In the genomic region with DNA sequence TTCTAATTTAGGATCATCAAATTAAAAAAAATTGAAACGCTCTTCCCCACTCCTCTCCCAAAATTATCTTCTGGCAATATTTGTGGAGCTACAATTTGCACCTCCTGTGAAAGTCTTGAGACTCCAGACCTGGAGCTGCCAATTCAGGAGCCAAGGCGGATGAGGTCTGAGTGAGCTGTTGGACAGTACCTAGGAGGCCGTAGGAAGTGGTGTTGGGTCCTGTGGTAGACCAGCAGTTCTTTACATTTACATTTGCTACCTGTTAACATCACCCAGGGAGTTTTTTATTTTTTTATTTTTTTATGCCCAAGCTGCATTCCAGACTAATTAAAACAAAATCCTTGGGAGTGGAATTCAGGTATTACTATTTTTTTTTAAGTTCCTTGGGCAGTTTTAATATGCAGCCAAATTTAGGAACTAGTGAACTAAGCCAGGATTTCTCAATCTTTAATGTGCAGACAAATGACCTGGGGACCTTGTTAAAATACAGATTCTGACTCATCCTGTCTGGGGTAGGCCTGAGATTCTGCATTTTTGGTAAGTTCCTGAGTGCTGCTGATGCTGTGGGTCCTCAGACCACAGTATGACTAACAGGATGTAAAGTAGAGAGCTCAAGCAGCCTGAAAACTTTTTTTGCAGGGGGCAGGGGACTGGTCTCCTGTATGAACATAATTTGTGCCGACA, we compare ENCODE assay signal across 12 cellular contexts.
DNase-seq lines count a peak whose midpoint lies in the region; TF ChIP-seq lines count a peak whose summit lies in the region.
"Had no signal": no experiment of that assay in that cellular context is flagged by ENCODE, and none has a peak within 500 bp of the region (broad histone marks: within the 10 kb centered on the region; RNA-seq: fewer than 3 reads in every experiment).

No MANE protein-coding gene starts in this region.

- no peak overlapping the region for H3K27ac ChIP-seq in esophagus muscularis mucosa (replicated peaks in 1 of 4)
- H3K27ac ChIP-seq: left lung, tibial nerve had no signal

- no peaks in the 10 kb centered on the region for H3K4me1 ChIP-seq in esophagus muscularis mucosa
- H3K4me1 ChIP-seq: tibial nerve had no signal

- peaks cover 3% of the 10 kb centered on the region for H3K27me3 Mint-ChIP-seq in activated naive CD8-positive, alpha-beta T cell
- peaks cover 13% of the 10 kb centered on the region for H3K27me3 Mint-ChIP-seq in activated naive CD8-positive, alpha-beta T cell treated with anti-CD3 and anti-CD28 coated beads for 36 hours
- peaks cover 14% of the 10 kb centered on the region for H3K27me3 Mint-ChIP-seq in stimulated activated naive CD8-positive, alpha-beta T cell treated with anti-CD3 and anti-CD28 coated beads, Interleukin-15, Interleukin-2, amounts not matched to agents 100 ng/mL and 50 ng/mL, for 24 hours

- no peak for TF ChIP-seq POLR2A in esophagus muscularis mucosa (IDR thresholded peaks at IDR 0.05; ENCODE audit: low read depth)

- H3K27ac Mint-ChIP-seq in activated naive CD8-positive, alpha-beta T cell: peak overlapping the region; percentile 22
- no peak overlapping the region for H3K27ac Mint-ChIP-seq in activated naive CD8-positive, alpha-beta T cell treated with anti-CD3 and anti-CD28 coated beads for 36 hours
- H3K27ac Mint-ChIP-seq in stimulated activated naive CD8-positive, alpha-beta T cell treated with anti-CD3 and anti-CD28 coated beads, Interleukin-15, Interleukin-2, amounts not matched to agents 100 ng/mL and 50 ng/mL, for 24 hours: peak overlapping the region; percentile 68

- peaks cover 3% of the 10 kb centered on the region for H3K4me1 Mint-ChIP-seq in activated naive CD8-positive, alpha-beta T cell (ENCODE audit: low read depth)
- H3K4me1 Mint-ChIP-seq in activated naive CD8-positive, alpha-beta T cell treated with anti-CD3 and anti-CD28 coated beads for 36 hours: peaks cover 9% of the 10 kb centered on the region
- peaks cover 10% of the 10 kb centered on the region for H3K4me1 Mint-ChIP-seq in stimulated activated naive CD8-positive, alpha-beta T cell treated with anti-CD3 and anti-CD28 coated beads, Interleukin-15, Interleukin-2, amounts not matched to agents 100 ng/mL and 50 ng/mL, for 24 hours (ENCODE audit: low read depth)

- no peak overlapping the region for H3K4me3 ChIP-seq in esophagus muscularis mucosa
- H3K4me3 ChIP-seq: left lung, tibial nerve had no signal

- no peaks in the 10 kb centered on the region for H3K36me3 ChIP-seq in esophagus muscularis mucosa
- H3K36me3 ChIP-seq: left lung, tibial nerve had no signal

- intact Hi-C loops in esophagus muscularis mucosa (cut with DNase I): no loop called here

- no peak for TF ChIP-seq CTCF in esophagus muscularis mucosa (IDR thresholded peaks at IDR 0.05)

- DNase-seq in activated naive CD8-positive, alpha-beta T cell treated with anti-CD3 and anti-CD28 coated beads for 36 hours: no peak
- DNase-seq in RPMI7951 (ENCODE audit: low read depth) (peak; percentile 95), esophagus muscularis mucosa (ENCODE audit: extremely low spot score) (peak; percentile 17), NCI-H748 treated with DMSO at 0.1 percent for 48 hours (lab: John Stamatoyannopoulos, UW) (no peak), NCI-H1048 (lab: John Stamatoyannopoulos, UW) (no peak), NCI-H2171 treated with DMSO at 0.1 percent for 48 hours (lab: John Stamatoyannopoulos, UW) (no peak)
- DNase-seq: left lung, NCI-H187 treated with DMSO at 0.1 percent for 48 hours, small intestine had no signal

- no peaks in the 10 kb centered on the region for H3K27me3 ChIP-seq in esophagus muscularis mucosa
- H3K27me3 ChIP-seq: left lung, tibial nerve had no signal

- no peak overlapping the region for H3K4me3 Mint-ChIP-seq in activated naive CD8-positive, alpha-beta T cell
- H3K4me3 Mint-ChIP-seq in activated naive CD8-positive, alpha-beta T cell treated with anti-CD3 and anti-CD28 coated beads for 36 hours: no peak overlapping the region
- peak overlapping the region; percentile 10 for H3K4me3 Mint-ChIP-seq in stimulated activated naive CD8-positive, alpha-beta T cell treated with anti-CD3 and anti-CD28 coated beads, Interleukin-15, Interleukin-2, amounts not matched to agents 100 ng/mL and 50 ng/mL, for 24 hours

- TF ChIP-seq EP300 in esophagus muscularis mucosa (IDR thresholded peaks at IDR 0.05): no peak

- H3K9me3 ChIP-seq in esophagus muscularis mucosa: no peaks in the 10 kb centered on the region
- H3K9me3 ChIP-seq: left lung, tibial nerve had no signal

- H3K9me3 Mint-ChIP-seq in activated naive CD8-positive, alpha-beta T cell (ENCODE audit: low read depth): no peaks in the 10 kb centered on the region
- no peaks in the 10 kb centered on the region for H3K9me3 Mint-ChIP-seq in activated naive CD8-positive, alpha-beta T cell treated with anti-CD3 and anti-CD28 coated beads for 36 hours
- no peaks in the 10 kb centered on the region for H3K9me3 Mint-ChIP-seq in stimulated activated naive CD8-positive, alpha-beta T cell treated with anti-CD3 and anti-CD28 coated beads, Interleukin-15, Interleukin-2, amounts not matched to agents 100 ng/mL and 50 ng/mL, for 24 hours

- 84% methylated on average over 4 of the region's 4 CpGs for WGBS in esophagus muscularis mucosa

- H3K36me3 Mint-ChIP-seq in activated naive CD8-positive, alpha-beta T cell: no peaks in the 10 kb centered on the region
- H3K36me3 Mint-ChIP-seq in activated naive CD8-positive, alpha-beta T cell treated with anti-CD3 and anti-CD28 coated beads for 36 hours: no peaks in the 10 kb centered on the region
- H3K36me3 Mint-ChIP-seq in stimulated activated naive CD8-positive, alpha-beta T cell treated with anti-CD3 and anti-CD28 coated beads, Interleukin-15, Interleukin-2, amounts not matched to agents 100 ng/mL and 50 ng/mL, for 24 hours (ENCODE audit: low read depth): no peaks in the 10 kb centered on the region

Comparison
In these comparisons a context has a peak if more than half of its experiments do, and no peak if none do; other contexts are left out.
1. DNase-seq: peak in RPMI7951 (single experiment) and esophagus muscularis mucosa (single experiment); none in activated naive CD8-positive, alpha-beta T cell treated with anti-CD3 and anti-CD28 coated beads for 36 hours (single experiment), NCI-H748 treated with DMSO at 0.1 percent for 48 hours (single experiment), NCI-H1048 (single experiment) and NCI-H2171 treated with DMSO at 0.1 percent for 48 hours (single experiment).